In the genomic region with DNA sequence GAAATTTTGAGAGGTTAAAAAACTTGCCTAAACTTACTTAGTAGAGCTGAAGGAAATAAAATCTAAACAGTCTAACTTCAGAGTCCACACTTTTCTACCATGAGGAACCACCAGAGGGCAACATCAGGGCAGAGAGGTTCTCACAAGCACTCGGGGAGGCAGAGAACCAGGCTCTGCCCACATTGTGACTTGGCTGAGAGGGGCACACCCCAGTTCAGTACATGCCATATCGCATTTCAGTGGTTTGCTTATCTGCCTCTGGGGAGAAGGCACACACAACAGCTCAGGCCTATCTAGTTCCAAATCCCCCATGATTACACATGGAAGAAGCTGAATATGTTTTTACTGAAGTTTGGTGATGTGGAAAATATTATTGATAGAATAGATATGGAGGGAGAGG, we compare ENCODE assay signal across 8 cellular contexts. TPM values are rescaled to one million over a fixed set of nuclear protein-coding genes. Genes with fewer than 3 reads are reported as not detected.
A peak's percentile ranks its signal among the peaks of the same experiment; 100 is the strongest.
DNase-seq lines count a peak whose midpoint lies in the region; ATAC-seq and TF ChIP-seq lines count a peak whose summit lies in the region.

No MANE protein-coding gene starts in this region.

- no peaks in the 10 kb centered on the region for H3K36me3 ChIP-seq in ovary

- TF ChIP-seq POLR2A in ovary (IDR thresholded peaks at IDR 0.05), result no peak

- CTCF ChIA-PET in MCF 10A (lab: Yijun Ruan, JAX), result interaction anchor here (0.5 to 2.9 kb wide), 24 partner anchors 9 to 1923 kb away, joined by 3 to 14 read pairs (median 4); no protein-coding TSS in a partner anchor

- intact Hi-C loops in MCF 10A (cut with micrococcal nuclease), result loop anchor here (1.0 kb wide), 1 partner anchor 29 kb away; no protein-coding TSS in a partner anchor
- intact Hi-C loops in left colon (cut with DNase I, micrococcal nuclease), result no loop called here
- intact Hi-C loops in ovary (cut with DNase I), result no loop called here

- no peaks in the 10 kb centered on the region for H3K27me3 Mint-ChIP-seq in MCF 10A (ENCODE audit: insufficient read depth, unreplicated experiment)

- TF ChIP-seq EP300 in ovary (IDR thresholded peaks at IDR 0.05), result no peak

- POLR2A ChIA-PET in MCF 10A (lab: Yijun Ruan, JAX), result interaction anchor here (0.7 to 0.9 kb wide), 2 partner anchors 122 to 1787 kb away, joined by 3 read pairs; no protein-coding TSS in a partner anchor

- H3K4me3 ChIP-seq in AG09309 (ENCODE audit: control insufficient read depth, low read depth, low read length) (no peak overlapping the region), ovary (no peak overlapping the region)

- peaks cover 15% of the 10 kb centered on the region for H3K4me1 Mint-ChIP-seq in MCF 10A (ENCODE audit: insufficient read depth, unreplicated experiment)

- H3K36me3 Mint-ChIP-seq in MCF 10A (ENCODE audit: insufficient read depth, unreplicated experiment), result no peaks in the 10 kb centered on the region

- 23 to 28% (median 27%) methylated on average over 2 of the region's 2 CpGs for WGBS in ovary, 3 donors

- BruUV-seq in MCF 10A (replicated peaks; lab: Mats Ljungman, UMichigan), result no TSS peak

- H3K27ac ChIP-seq in ovary, result no peak overlapping the region

- no peaks in the 10 kb centered on the region for H3K27me3 ChIP-seq in ovary

- TF ChIP-seq CTCF in AG09309 (IDR thresholded peaks at IDR 0.05; ENCODE audit: control insufficient read depth, insufficient read depth, low read depth, low read length, missing control alignments) (peak; percentile 77), MCF 10A (IDR thresholded peaks at IDR 0.05; ENCODE audit: unreplicated experiment) (peak; percentile 30), ovary (IDR thresholded peaks at IDR 0.05) (no peak)

- H3K27ac Mint-ChIP-seq in MCF 10A (ENCODE audit: low read depth, unreplicated experiment), result peak overlapping the region; percentile 38

- H3K4me3 Mint-ChIP-seq in MCF 10A (ENCODE audit: unreplicated experiment), result no peak overlapping the region

- no peaks in the 10 kb centered on the region for H3K4me1 ChIP-seq in ovary (ENCODE audit: insufficient read depth)

- ATAC-seq in GM18498 (IDR thresholded peaks at IDR 0.05; ENCODE audit: unreplicated experiment) (peak; percentile 85), HG02981 (IDR thresholded peaks at IDR 0.05; ENCODE audit: unreplicated experiment) (peak; percentile 87), left colon (peak; percentile 79)

- DNase-seq in AG09309 (ENCODE audit: low read depth) (peak; percentile 24), NCI-H2171 (lab: John Stamatoyannopoulos, UW) (peak; percentile 14), MCF 10A (ENCODE audit: unreplicated experiment) (peak; percentile 68), left colon (peak; percentile 30 to 31), ovary (no peak)
- no peak for DNase-seq in effector CD8-positive, alpha-beta T cell (lab: John Stamatoyannopoulos, UW)

- H3K9me3 ChIP-seq in ovary, result no peaks in the 10 kb centered on the region

- H3K9me3 Mint-ChIP-seq in MCF 10A (ENCODE audit: unreplicated experiment), result no peaks in the 10 kb centered on the region

RNA-seq across cellular contexts. Expression of a gene that starts 49.2 kb away (rescaled TPM):
- total RNA-seq in MCF 10A (2022) (not detected in 2 replicates), left colon (1 to 10 TPM in 1 of 2 donors, under 1 TPM in 1; 0.45 to 1.5 TPM), ovary (1 to 10 TPM in 3 of 7 donors, under 1 TPM in 4; 0.23 to 2.3 (median 0.95) TPM)
- polyA plus RNA-seq in ovary, result 1 to 10 TPM in 1 of 2 donors, not detected in 1; 1.0 TPM

Comparison
In these comparisons a context has a peak if more than half of its experiments do, and no peak if none do; other contexts are left out.
1. DNase-seq: peak in AG09309 (single experiment), NCI-H2171 (single experiment), MCF 10A (single experiment) and left colon (2 of 2); none in effector CD8-positive, alpha-beta T cell (single experiment) and ovary (0 of 5).
2. CTCF ChIP-seq: peak in AG09309 (single experiment) and MCF 10A (single experiment); none in ovary (0 of 3).
3. Peak in every context shown above with its lines, with median percentiles within 50 percentile points of each other: ATAC-seq.